10 cellular contexts compared by ENCODE assay signal in genomic region chr2:9637330-9637729, GRCh38. TPM values are rescaled to one million over a fixed set of nuclear protein-coding genes. Genes with fewer than 3 reads are reported as not detected.
DNase-seq lines count a peak whose midpoint lies in the region; ATAC-seq and TF ChIP-seq lines count a peak whose summit lies in the region.
"Had no signal": no experiment of that assay in that cellular context is flagged by ENCODE, and none has a peak within 500 bp of the region (broad histone marks: within the 10 kb centered on the region; RNA-seq: fewer than 3 reads in every experiment).

No MANE protein-coding gene starts in this region.

- 88% methylated on average over 2 of the region's 2 CpGs; no CpG with 5 or more reads in 1 of the 2 experiments for WGBS in endodermal cell (ENCODE audit: insufficient coverage in 1 of 2, insufficient read length in 1 of 2), 2 experiments

- no peaks in the 10 kb centered on the region for H3K9me3 ChIP-seq in endodermal cell (ENCODE audit: control insufficient read depth, low read length)

- CTCF ChIA-PET in activated naive CD4-positive, alpha-beta T cell treated with anti-CD3 and anti-CD28 coated beads, Interleukin-2, amount 10 ng/mL, durations not matched to agents 7 days and 5 days (lab: Charles Lee), result interaction anchor here (1.3 kb wide), 1 partner anchor 133 kb away, joined by 3 read pairs; no protein-coding TSS in a partner anchor

- no peak overlapping the region for H3K4me3 ChIP-seq in endodermal cell (ENCODE audit: low read length)

- H3K27me3 Mint-ChIP-seq in endodermal cell (ENCODE audit: insufficient read depth) (peaks cover 7% of the 10 kb centered on the region), chondrocyte (ENCODE audit: low read depth) (no peaks in the 10 kb centered on the region)
- peaks cover 63% of the 10 kb centered on the region for H3K27me3 Mint-ChIP-seq in activated naive CD4-positive, alpha-beta T cell treated with anti-CD3 and anti-CD28 coated beads, Interleukin-2, amount 10 ng/mL, durations not matched to agents 7 days and 5 days
- H3K27me3 Mint-ChIP-seq: T-helper 17 cell had no signal

- H3K9ac ChIP-seq in endodermal cell (ENCODE audit: extremely low read depth, low read length, poor library complexity, severe bottlenecking), result no peak overlapping the region

- no peaks in the 10 kb centered on the region for H3K27me3 ChIP-seq in endodermal cell (ENCODE audit: control insufficient read depth, insufficient read depth, low read length, poor library complexity, severe bottlenecking)

- no peaks in the 10 kb centered on the region for H3K36me3 ChIP-seq in endodermal cell (ENCODE audit: control insufficient read depth, insufficient read depth, low read length)

- DNase-seq in ELR (ENCODE audit: low read depth) (peak; percentile 91), NCI-H69 (lab: John Stamatoyannopoulos, UW) (peak; percentile 54), endodermal cell (peak; percentile 50), nucleus accumbens (lab: John Stamatoyannopoulos, UW) (peak in 41 of 56 donors; percentile 15 to 79 (median 63)), NCI-H1105 (lab: John Stamatoyannopoulos, UW) (no peak), chondrocyte (ENCODE audit: low spot score) (no peak)
- DNase-seq in activated naive CD4-positive, alpha-beta T cell treated with anti-CD3 and anti-CD28 coated beads, Interleukin-2, amount 10 ng/mL, durations not matched to agents 7 days and 5 days, result no peak
- DNase-seq: NCI-H446 treated with DMSO at 0.1 percent for 48 hours, T-helper 17 cell had no signal

- H3K27ac Mint-ChIP-seq in endodermal cell (no peak overlapping the region), chondrocyte (ENCODE audit: unreplicated experiment) (no peak overlapping the region)
- no peak overlapping the region for H3K27ac Mint-ChIP-seq in activated naive CD4-positive, alpha-beta T cell treated with anti-CD3 and anti-CD28 coated beads, Interleukin-2, amount 10 ng/mL, durations not matched to agents 7 days and 5 days
- H3K27ac Mint-ChIP-seq: T-helper 17 cell had no signal

- H3K4me3 Mint-ChIP-seq in endodermal cell (no peak overlapping the region), chondrocyte (ENCODE audit: unreplicated experiment) (no peak overlapping the region)
- no peak overlapping the region for H3K4me3 Mint-ChIP-seq in activated naive CD4-positive, alpha-beta T cell treated with anti-CD3 and anti-CD28 coated beads, Interleukin-2, amount 10 ng/mL, durations not matched to agents 7 days and 5 days
- H3K4me3 Mint-ChIP-seq: T-helper 17 cell had no signal

- no peaks in the 10 kb centered on the region for H3K36me3 Mint-ChIP-seq in endodermal cell (ENCODE audit: low read depth)
- no peaks in the 10 kb centered on the region for H3K36me3 Mint-ChIP-seq in chondrocyte (ENCODE audit: low read depth)
- H3K36me3 Mint-ChIP-seq in activated naive CD4-positive, alpha-beta T cell treated with anti-CD3 and anti-CD28 coated beads, Interleukin-2, amount 10 ng/mL, durations not matched to agents 7 days and 5 days, result no peaks in the 10 kb centered on the region

- H3K4me1 Mint-ChIP-seq in endodermal cell, result peaks cover 7% of the 10 kb centered on the region
- H3K4me1 Mint-ChIP-seq in chondrocyte (ENCODE audit: low read depth), result peaks cover 40% of the 10 kb centered on the region
- H3K4me1 Mint-ChIP-seq in activated naive CD4-positive, alpha-beta T cell treated with anti-CD3 and anti-CD28 coated beads, Interleukin-2, amount 10 ng/mL, durations not matched to agents 7 days and 5 days, result peaks cover 12% of the 10 kb centered on the region

- no peak for TF ChIP-seq CTCF in endodermal cell (conservative IDR thresholded peaks at IDR 0.05)
- no peak for TF ChIP-seq CTCF in chondrocyte (IDR thresholded peaks at IDR 0.05)

- ATAC-seq in GM21723 (IDR thresholded peaks at IDR 0.05; ENCODE audit: unreplicated experiment), result no peak
- ATAC-seq: T-helper 17 cell had no signal

- no peaks in the 10 kb centered on the region for H3K9me3 Mint-ChIP-seq in endodermal cell
- no peaks in the 10 kb centered on the region for H3K9me3 Mint-ChIP-seq in chondrocyte (ENCODE audit: low read depth)
- H3K9me3 Mint-ChIP-seq in activated naive CD4-positive, alpha-beta T cell treated with anti-CD3 and anti-CD28 coated beads, Interleukin-2, amount 10 ng/mL, durations not matched to agents 7 days and 5 days, result no peaks in the 10 kb centered on the region

- H3K4me1 ChIP-seq in endodermal cell (ENCODE audit: control insufficient read depth, insufficient read depth, low read length), result peaks cover 2% of the 10 kb centered on the region

- H3K27ac ChIP-seq in endodermal cell (ENCODE audit: low read depth, low read length), result no peak overlapping the region

RNA-seq across cellular contexts. Expression of gene YWHAQ, which starts 6.5 kb away (rescaled TPM):
- total RNA-seq in endodermal cell (100 to 1,000 TPM; 357 to 374 TPM), chondrocyte (247 to 287 TPM (median 251 TPM) in 3 replicates)
- 600 TPM for polyA plus RNA-seq in endodermal cell (2013, experiment 1 of 2)
- 600 TPM for polyA plus RNA-seq in endodermal cell (2013, experiment 2 of 2)

Comparison
In these comparisons a context has a peak if more than half of its experiments do, and no peak if none do; other contexts are left out.
1. DNase-seq: peak in ELR (single experiment), NCI-H69 (single experiment), endodermal cell (single experiment) and nucleus accumbens (41 of 56); none in NCI-H1105 (single experiment), chondrocyte (single experiment) and activated naive CD4-positive, alpha-beta T cell treated with anti-CD3 and anti-CD28 coated beads, Interleukin-2, amount 10 ng/mL, durations not matched to agents 7 days and 5 days (single experiment).